ENCODE assay signal across 23 cellular contexts in the genomic region with DNA sequence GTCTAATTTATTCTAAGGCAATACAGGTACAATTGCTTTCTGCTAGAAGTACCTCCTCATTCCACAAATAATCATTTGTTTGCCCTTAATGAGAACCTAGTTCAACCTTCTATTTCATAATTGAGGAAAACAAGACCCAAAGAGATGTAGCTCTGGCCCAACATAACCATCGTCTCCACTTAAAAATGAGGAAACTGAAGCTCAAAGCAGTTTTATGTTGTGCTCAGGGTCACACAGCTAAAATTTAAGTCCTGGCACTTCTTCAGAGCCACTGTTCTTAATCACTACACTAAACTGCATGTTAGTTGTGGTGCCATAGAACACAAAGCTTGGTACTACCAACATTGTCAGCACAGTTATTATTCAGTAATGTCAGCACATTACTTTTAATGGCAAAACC.
DNase-seq lines count a peak whose midpoint lies in the region; ATAC-seq, FAIRE-seq and TF ChIP-seq lines count a peak whose summit lies in the region.
"Had no signal": no experiment of that assay in that cellular context is flagged by ENCODE, and none has a peak within 500 bp of the region (broad histone marks: within the 10 kb centered on the region; RNA-seq: fewer than 3 reads in every experiment).

No MANE protein-coding gene starts in this region.

- no peaks in the 10 kb centered on the region for H3K27me3 ChIP-seq in Karpas-422 (ENCODE audit: low read length)
- H3K27me3 ChIP-seq in OCI-LY1 (ENCODE audit: insufficient read depth, low read length), result no peaks in the 10 kb centered on the region
- H3K27me3 ChIP-seq in spleen (replicated peaks in 1 of 7), result no peaks in the 10 kb centered on the region
- H3K27me3 ChIP-seq: upper lobe of left lung had no signal

- TF ChIP-seq POLR2A in spleen (IDR thresholded peaks at IDR 0.05), result no peak

- H3K79me2 ChIP-seq in Karpas-422 (ENCODE audit: low read length), result no peaks in the 10 kb centered on the region
- no peaks in the 10 kb centered on the region for H3K79me2 ChIP-seq in OCI-LY1 (ENCODE audit: insufficient read depth, low read length)

- H3K36me3 ChIP-seq in Karpas-422 (ENCODE audit: insufficient read depth, low read length) (no peaks in the 10 kb centered on the region), OCI-LY1 (ENCODE audit: insufficient read depth, low read length) (no peaks in the 10 kb centered on the region), spleen (no peaks in the 10 kb centered on the region)
- H3K36me3 ChIP-seq: upper lobe of left lung had no signal

- H3K9me2 ChIP-seq in Karpas-422 (replicated peaks; ENCODE audit: insufficient read depth, low read length), result no peaks in the 10 kb centered on the region
- H3K9me2 ChIP-seq in OCI-LY1 (ENCODE audit: low read depth, low read length), result no peaks in the 10 kb centered on the region

- ATAC-seq in GM19372 (IDR thresholded peaks at IDR 0.05; ENCODE audit: low read depth, unreplicated experiment) (peak; percentile 5), HG02885 (IDR thresholded peaks at IDR 0.05; ENCODE audit: poor library complexity, unreplicated experiment) (no peak)
- ATAC-seq: SK-N-SH treated with all-trans-retinoic acid at 6 μM for 48 hours had no signal

- 0 out of 2 replicates have a peak overlapping the region, but pooled peaks have one; percentile 6 for H3K4me3 ChIP-seq in Karpas-422 (ENCODE audit: low read length)
- H3K4me3 ChIP-seq in OCI-LY1 (ENCODE audit: low read depth, low read length, poor library complexity, severe bottlenecking), result peak overlapping the region; percentile 8
- H3K4me3 ChIP-seq in spleen, result no peak overlapping the region
- H3K4me3 ChIP-seq: lung, upper lobe of left lung had no signal

- peak overlapping the region; percentile 24 for H3K27ac ChIP-seq in Karpas-422 (ENCODE audit: low read length)
- peak overlapping the region; percentile 88 for H3K27ac ChIP-seq in OCI-LY1 (ENCODE audit: low read depth, low read length, poor library complexity, severe bottlenecking)
- peak overlapping the region in 6 of 8 donors; percentile 23 to 56 (median 50) for H3K27ac ChIP-seq in spleen
- H3K27ac ChIP-seq: upper lobe of left lung had no signal

- H4K20me1 ChIP-seq in Karpas-422 (ENCODE audit: insufficient read depth, low read depth, low read length) (no peaks in the 10 kb centered on the region), OCI-LY1 (ENCODE audit: insufficient read depth, low read length) (no peaks in the 10 kb centered on the region)

- DNase-seq in Karpas-422, result no peak
- DNase-seq in spleen, result no peak
- DNase-seq in superior temporal gyrus (ENCODE audit: extremely low spot score), result no peak
- DNase-seq in RCC 7860 (ENCODE audit: low spot score), result no peak
- DNase-seq: activated CD4-positive, alpha-beta T cell treated with anti-CD3 and anti-CD28 coated beads for 4 hours; activated naive CD8-positive, alpha-beta T cell treated with anti-CD3 and anti-CD28 coated beads, Interleukin-2, amount 10 ng/mL, durations not matched to agents 7 days and 5 days; DMS79 treated with DMSO at 0.1 percent for 48 hours; effector CD8-positive, alpha-beta T cell; HFFc6; hippocampal formation; KG1; NCI-H1092 treated with DMSO at 0.1 percent for 48 hours; NCI-H2029 treated with DMSO at 0.1 percent for 48 hours; NCI-H446 treated with DMSO at 0.1 percent for 48 hours; nucleus accumbens; retina; upper lobe of left lung had no signal

- H3K4me1 ChIP-seq in Karpas-422 (ENCODE audit: low read length) (peaks cover 39% of the 10 kb centered on the region), OCI-LY1 (ENCODE audit: insufficient read depth, low read length, severe bottlenecking) (peaks cover 49% of the 10 kb centered on the region), spleen (peaks cover 0 to 18% (median 8%) of the 10 kb centered on the region in 6 donors)
- H3K4me1 ChIP-seq: upper lobe of left lung had no signal

- H3K4me2 ChIP-seq in Karpas-422 (ENCODE audit: low read depth, low read length, poor library complexity, severe bottlenecking) (peak overlapping the region; percentile 50), OCI-LY1 (ENCODE audit: low read length) (peak overlapping the region; percentile 43)

- no peak for FAIRE-seq in RCC 7860 (lab: Jason Lieb, UNC)
- FAIRE-seq: islet of Langerhans had no signal

- H3K9me3 ChIP-seq in Karpas-422 (ENCODE audit: low read length), result no peaks in the 10 kb centered on the region
- no peaks in the 10 kb centered on the region for H3K9me3 ChIP-seq in OCI-LY1 (ENCODE audit: low read length)
- H3K9me3 ChIP-seq in spleen, result no peaks in the 10 kb centered on the region
- H3K9me3 ChIP-seq: upper lobe of left lung had no signal

- H2AFZ ChIP-seq in Karpas-422 (ENCODE audit: low read length) (peak overlapping the region; percentile 46; the same call in 1 of the 2 replicates), OCI-LY1 (ENCODE audit: low read length) (peak overlapping the region; percentile 13)

- TF ChIP-seq CTCF in OCI-LY1 (IDR thresholded peaks at IDR 0.05; ENCODE audit: low read length) (no peak), spleen (IDR thresholded peaks at IDR 0.05 in 8 of 11, conservative IDR thresholded peaks at IDR 0.05 in 3 of 11) (no peak)

- H3F3A ChIP-seq in OCI-LY1 (ENCODE audit: insufficient read depth, low read length), result no peaks in the 10 kb centered on the region

- 17 to 43% (median 33%) methylated on average over 1 of the region's 1 CpG for WGBS in spleen, 5 donors

- H3K9ac ChIP-seq in Karpas-422 (ENCODE audit: low read length), result no peak overlapping the region
- peak overlapping the region; percentile 8; the same call in 1 of the 2 replicates for H3K9ac ChIP-seq in OCI-LY1 (ENCODE audit: low read length)

- intact Hi-C loops in spleen (cut with DNase I; ENCODE audit: low total_unique reads), result no loop called here

Comparison
In these comparisons a context has a peak if more than half of its experiments do, and no peak if none do; other contexts are left out.
1. H3K27ac ChIP-seq: peak in every context shown above with its lines; median percentile 88 in OCI-LY1; 50 in spleen; 24 in Karpas-422.
2. H3K4me3 ChIP-seq: peak in Karpas-422 (single experiment) and OCI-LY1 (single experiment); none in spleen (0 of 8).